In the genomic region with DNA sequence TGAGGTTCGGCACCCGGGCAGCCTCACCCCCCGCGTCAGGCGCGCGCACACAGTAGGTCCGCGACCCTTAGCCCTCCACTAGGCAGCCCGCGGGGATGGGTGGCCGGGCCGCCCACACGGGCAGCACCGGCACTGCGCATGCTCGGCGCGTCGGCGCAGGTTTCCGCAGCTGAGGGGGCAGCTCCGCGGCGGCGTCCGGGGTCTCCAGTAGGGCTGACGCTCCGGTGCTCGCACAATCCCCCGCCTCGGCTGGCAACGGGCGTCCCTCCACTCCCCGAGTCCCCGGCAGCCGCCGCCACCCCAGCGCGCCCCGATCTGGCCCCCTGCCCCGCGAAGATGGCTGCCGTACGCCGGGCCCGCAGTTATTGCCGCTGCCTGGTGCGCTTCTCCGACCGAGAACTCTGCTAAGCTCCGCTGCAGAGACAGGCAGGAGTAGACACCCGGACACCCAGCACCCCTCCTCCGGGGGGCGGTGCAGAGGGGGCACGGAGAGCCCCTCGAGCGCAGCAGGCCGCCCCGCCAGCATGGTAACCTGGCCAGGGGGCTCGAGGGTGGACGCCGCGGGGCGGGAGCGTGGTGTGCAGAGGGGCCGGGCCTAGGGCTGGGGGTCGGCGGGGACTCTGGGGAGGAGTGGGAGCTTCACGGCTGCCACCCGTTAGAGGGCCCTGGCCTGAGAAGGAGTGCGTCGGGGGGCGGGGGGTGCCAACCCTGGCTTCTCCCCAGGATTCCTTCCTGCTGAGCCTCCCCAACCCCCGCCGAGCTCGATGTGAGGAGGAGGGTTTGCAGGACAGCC, we compare ENCODE assay signal across 8 cellular contexts. TPM values are rescaled to one million over a fixed set of nuclear protein-coding genes. Genes with fewer than 3 reads are reported as not detected.
A peak's percentile ranks its signal among the peaks of the same experiment; 100 is the strongest.
DNase-seq lines count a peak whose midpoint lies in the region; ATAC-seq and TF ChIP-seq lines count a peak whose summit lies in the region.

FBXO9 (plus strand) TSS at position 139 of the 793 bp plus-strand sequence; CDS start at position 525, 386 bp downstream.

- intact Hi-C loops in left ventricle myocardium superior (cut with micrococcal nuclease) (no loop called here), vagina (cut with DNase I) (loop anchor here (2.0 kb wide), 1 partner anchor 71 kb away; the partner anchor contains the start of gene GSTA4)

- peak in 1 of 2 donors; percentile 51 for TF ChIP-seq POLR2A in vagina (IDR thresholded peaks at IDR 0.05)

- ATAC-seq in GM21390 (IDR thresholded peaks at IDR 0.05; ENCODE audit: unreplicated experiment) (peak; percentile 50), left ventricle myocardium superior (peak; percentile 82)
- peak; percentile 68 for ATAC-seq in activated naive CD8-positive, alpha-beta T cell treated with anti-CD3 and anti-CD28 coated beads, Interleukin-2, amount 10 ng/mL, durations not matched to agents 7 days and 5 days (ENCODE audit: low read depth)

- POLR2A ChIA-PET in SK-N-SH (lab: Yijun Ruan, JAX), result interaction anchor here (0.8 to 1.0 kb wide), 2 partner anchors 15 to 70 kb away, joined by 3 to 5 read pairs; partner anchors contain the start of gene GSTA4
- POLR2A ChIA-PET in activated naive CD8-positive, alpha-beta T cell treated with anti-CD3 and anti-CD28 coated beads, Interleukin-2, amount 10 ng/mL, durations not matched to agents 7 days and 5 days (lab: Charles Lee), result interaction anchor here (0.7 to 2.7 kb wide), 8 partner anchors 12 to 728 kb away, joined by 3 to 11 read pairs (median 3); partner anchors contain the start of gene GSTA4

- peaks cover 59% of the 10 kb centered on the region for H3K79me2 ChIP-seq in SK-N-SH (ENCODE audit: insufficient read depth)

- no peaks in the 10 kb centered on the region for H3K27me3 Mint-ChIP-seq in activated naive CD8-positive, alpha-beta T cell treated with anti-CD3 and anti-CD28 coated beads, Interleukin-2, amount 10 ng/mL, durations not matched to agents 7 days and 5 days

- H3K4me1 ChIP-seq in SK-N-SH (ENCODE audit: control insufficient read depth in 1 of 2, insufficient read depth in 2 of 2, low read depth in 1 of 2, low read length in 1 of 2), result peaks cover 12 to 14% of the 10 kb centered on the region in 2 experiments; a peak in 3 of 4 replicates
- H3K4me1 ChIP-seq in vagina, result peaks cover 40% of the 10 kb centered on the region

- H3K36me3 Mint-ChIP-seq in activated naive CD8-positive, alpha-beta T cell treated with anti-CD3 and anti-CD28 coated beads, Interleukin-2, amount 10 ng/mL, durations not matched to agents 7 days and 5 days, result peaks cover 1% of the 10 kb centered on the region

- peak within 1 kb of the TSS; percentile 98 for H3K4me2 ChIP-seq in SK-N-SH

- H3K27me3 ChIP-seq in SK-N-SH (ENCODE audit: insufficient read depth) (no peaks in the 10 kb centered on the region), vagina (no peaks in the 10 kb centered on the region)

- H3K27ac ChIP-seq in SK-N-SH (ENCODE audit: low read depth in 2 of 2, low read length in 1 of 2), result peak within 1 kb of the TSS; percentile 83 to 89
- H3K27ac ChIP-seq in vagina, result peak within 1 kb of the TSS; percentile 95

- H3K9me3 ChIP-seq in SK-N-SH (no peaks in the 10 kb centered on the region), vagina (no peaks in the 10 kb centered on the region)

- H3K36me3 ChIP-seq in SK-N-SH (replicated peaks in 1 of 2; ENCODE audit: control insufficient read depth in 1 of 2, insufficient read depth in 2 of 2, low read length in 1 of 2) (peaks cover 6 to 10% of the 10 kb centered on the region in 2 experiments), vagina (no peaks in the 10 kb centered on the region)

- WGBS in SK-N-SH (ENCODE audit: low lambda C conversion rate), result 1% methylated on average over 31 of the region's 77 CpGs

- peak within 1 kb of the TSS; percentile 82 for H3K9ac ChIP-seq in SK-N-SH

- H3K9me2 ChIP-seq in SK-N-SH, result no peaks in the 10 kb centered on the region

- no peak for TF ChIP-seq CTCF in SK-N-SH (IDR thresholded peaks at IDR 0.05)
- no peak for TF ChIP-seq CTCF in vagina (IDR thresholded peaks at IDR 0.05)

- peak within 1 kb of the TSS; percentile 83 to 89 for H3K4me3 ChIP-seq in SK-N-SH (ENCODE audit: low read depth in 2 of 2, low read length in 1 of 2)
- H3K4me3 ChIP-seq in vagina, result peak within 1 kb of the TSS; percentile 90 to 99

- no peak for TF ChIP-seq EP300 in SK-N-SH (IDR thresholded peaks at IDR 0.05; ENCODE audit: borderline replicate concordance in 1 of 2, low read depth in 1 of 2, low read length in 1 of 2)

- DNase-seq in DMS79 treated with DMSO at 0.1 percent for 48 hours (lab: John Stamatoyannopoulos, UW) (peak; percentile 70), HUDEP-2 (lab: John Stamatoyannopoulos, UW; ENCODE audit: unreplicated experiment in 76 of 76) (peak in 57 of 76 experiments; percentile 33 to 94 (median 70)), SK-N-SH (peak; percentile 92), left ventricle myocardium superior (peak; percentile 88), pulmonary artery endothelial cell (ENCODE audit: low read depth, low spot score) (no peak), vagina (ENCODE audit: extremely low spot score in 2 of 2) (no peak)
- DNase-seq in activated naive CD8-positive, alpha-beta T cell treated with anti-CD3 and anti-CD28 coated beads, Interleukin-2, amount 10 ng/mL, durations not matched to agents 7 days and 5 days, result peak; percentile 88

- H3K4me3 Mint-ChIP-seq in activated naive CD8-positive, alpha-beta T cell treated with anti-CD3 and anti-CD28 coated beads, Interleukin-2, amount 10 ng/mL, durations not matched to agents 7 days and 5 days, result peak within 1 kb of the TSS; percentile 97

- peak within 1 kb of the TSS; percentile 97 for H2AFZ ChIP-seq in SK-N-SH (ENCODE audit: low read depth)

- peaks cover 28% of the 10 kb centered on the region for H3K4me1 Mint-ChIP-seq in activated naive CD8-positive, alpha-beta T cell treated with anti-CD3 and anti-CD28 coated beads, Interleukin-2, amount 10 ng/mL, durations not matched to agents 7 days and 5 days

- H3K9me3 Mint-ChIP-seq in activated naive CD8-positive, alpha-beta T cell treated with anti-CD3 and anti-CD28 coated beads, Interleukin-2, amount 10 ng/mL, durations not matched to agents 7 days and 5 days, result no peaks in the 10 kb centered on the region

- H4K20me1 ChIP-seq in SK-N-SH (ENCODE audit: insufficient read depth), result peaks cover 7% of the 10 kb centered on the region; the same call in 1 of the 2 replicates

- CTCF ChIA-PET in SK-N-SH (lab: Yijun Ruan, JAX), result interaction anchor here (0.7 to 3.7 kb wide), 5 partner anchors 12 to 183 kb away, joined by 3 to 32 read pairs (median 4); partner anchors contain the start of gene GSTA4

- peak within 1 kb of the TSS; percentile 97 for H3K27ac Mint-ChIP-seq in activated naive CD8-positive, alpha-beta T cell treated with anti-CD3 and anti-CD28 coated beads, Interleukin-2, amount 10 ng/mL, durations not matched to agents 7 days and 5 days

- H3F3A ChIP-seq in SK-N-SH (replicated peaks; ENCODE audit: insufficient read depth), result peaks cover 3% of the 10 kb centered on the region

- no peak for TF ChIP-seq RAD21 in SK-N-SH (IDR thresholded peaks at IDR 0.05; ENCODE audit: low read length)

TF ChIP-seq in SK-N-SH, 30 proteins besides CTCF, POLR2A, EP300 and RAD21:
- TF ChIP-seq, protein P1, sequence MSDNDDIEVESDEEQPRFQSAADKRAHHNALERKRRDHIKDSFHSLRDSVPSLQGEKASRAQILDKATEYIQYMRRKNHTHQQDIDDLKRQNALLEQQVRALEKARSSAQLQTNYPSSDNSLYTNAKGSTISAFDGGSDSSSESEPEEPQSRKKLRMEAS (IDR thresholded peaks at IDR 0.05; ENCODE audit: low read depth), result peak; percentile 8
- no peak for TF ChIP-seq MEF2A (IDR thresholded peaks at IDR 0.05; ENCODE audit: borderline replicate concordance, low read depth)
- TF ChIP-seq NRF1 (IDR thresholded peaks at IDR 0.05; ENCODE audit: low read depth, low read length), result peak; percentile 87
- peak; percentile 58 for TF ChIP-seq MXI1 (IDR thresholded peaks at IDR 0.05; ENCODE audit: low read depth, low read length)
- peak; percentile 87 for TF ChIP-seq YY1 (IDR thresholded peaks at IDR 0.05; ENCODE audit: low read depth)

RNA-seq across cellular contexts. Expression of gene FBXO9, which starts in this region (rescaled TPM):
- polyA plus RNA-seq in SK-N-SH (2012; rRNA removed), result 61.9 and 72.9 TPM in 2 replicates
- polyA plus RNA-seq in SK-N-SH (2012; cell fraction: cytosol; rRNA removed), result 47.1 and 47.9 TPM in 2 replicates
- 207 and 253 TPM in 2 replicates for polyA plus RNA-seq in SK-N-SH (2012; cell fraction: nucleus; rRNA removed)
- total RNA-seq in activated naive CD8-positive, alpha-beta T cell treated with anti-CD3 and anti-CD28 coated beads, Interleukin-2, amount 10 ng/mL, durations not matched to agents 7 days and 5 days, result 10 to 100 TPM; 70.3 to 74.7 TPM
- 54.9 TPM for total RNA-seq in left ventricle myocardium superior
- 17.7 and 26.3 TPM in 2 replicates for total RNA-seq in pulmonary artery endothelial cell
- 61.4 TPM for total RNA-seq in vagina

Comparison
In these comparisons a context has a peak if more than half of its experiments do, and no peak if none do; other contexts are left out.
1. DNase-seq: peak in DMS79 treated with DMSO at 0.1 percent for 48 hours (single experiment), HUDEP-2 (57 of 76), SK-N-SH (single experiment), activated naive CD8-positive, alpha-beta T cell treated with anti-CD3 and anti-CD28 coated beads, Interleukin-2, amount 10 ng/mL, durations not matched to agents 7 days and 5 days (single experiment) and left ventricle myocardium superior (single experiment); none in pulmonary artery endothelial cell (single experiment) and vagina (0 of 2).
2. Peak in every context shown above with its lines, with median percentiles within 50 percentile points of each other: ATAC-seq.